Comparison of ENCODE assay signal across 8 cellular contexts in the genomic region with DNA sequence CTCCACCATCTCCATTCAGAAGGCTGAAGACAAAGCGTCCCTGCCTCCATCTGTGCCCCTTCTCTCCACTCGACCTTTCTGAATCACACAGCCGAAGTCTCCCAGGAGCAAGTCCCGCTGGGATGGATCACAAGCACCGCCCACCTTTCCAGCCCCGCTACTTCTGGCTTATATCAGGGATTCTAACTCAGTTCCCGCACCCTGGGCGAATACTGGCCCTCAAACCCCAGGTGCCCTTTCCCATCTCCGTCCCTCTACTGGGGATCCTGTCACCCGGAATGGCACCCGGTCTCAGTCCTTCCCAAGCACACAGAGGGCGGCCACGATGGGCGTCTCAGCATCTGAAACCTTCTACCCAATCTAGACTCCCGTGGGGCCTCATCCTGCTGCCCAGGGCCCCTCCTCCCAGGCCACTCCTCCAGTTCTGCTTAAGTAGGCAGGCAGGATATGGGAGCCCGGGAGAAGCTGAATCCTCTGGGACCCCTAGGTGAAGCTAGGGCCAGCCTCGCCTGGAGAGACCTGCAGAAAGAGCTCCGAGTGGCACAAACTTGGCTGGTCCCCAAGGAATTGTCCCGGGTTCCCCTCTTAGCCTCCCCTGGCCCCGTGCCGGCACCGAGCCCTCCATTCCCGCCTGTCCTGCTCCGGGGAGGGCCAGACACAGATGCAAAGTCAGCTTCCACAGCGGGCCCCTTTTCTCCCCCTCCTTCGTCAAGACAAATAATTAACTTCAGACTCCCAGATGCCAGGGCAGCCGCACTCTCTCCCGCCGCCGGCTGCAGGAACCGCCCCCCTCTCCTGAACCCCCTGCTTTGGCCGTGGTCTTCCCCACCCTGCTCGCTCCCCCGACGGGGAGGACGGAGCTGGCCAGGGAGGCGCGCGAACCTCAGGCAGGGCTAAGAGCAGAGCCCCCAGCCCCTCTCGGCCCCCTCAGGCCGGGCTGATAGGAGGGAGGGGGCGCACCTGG. TPM values are rescaled to one million over a fixed set of nuclear protein-coding genes. Genes with fewer than 3 reads are reported as not detected.
DNase-seq lines count a peak whose midpoint lies in the region; ATAC-seq, FAIRE-seq and TF ChIP-seq lines count a peak whose summit lies in the region.

No MANE protein-coding gene starts in this region.

- H3K4me1 Mint-ChIP-seq in activated naive CD8-positive, alpha-beta T cell treated with anti-CD3 and anti-CD28 coated beads for 36 hours = no peaks in the 10 kb centered on the region

- TF ChIP-seq CTCF in lower lobe of right lung (IDR thresholded peaks at IDR 0.05) = no peak

- H3K36me3 ChIP-seq in HUES6 (ENCODE audit: control insufficient read depth, insufficient read depth, low read length) (no peaks in the 10 kb centered on the region; the same call in 1 of the 2 replicates), lower lobe of right lung (no peaks in the 10 kb centered on the region)

- H3K27ac Mint-ChIP-seq in activated naive CD8-positive, alpha-beta T cell treated with anti-CD3 and anti-CD28 coated beads for 36 hours = no peak overlapping the region

- ATAC-seq in lower lobe of right lung (peak; percentile 5 to 8), GM18858 (IDR thresholded peaks at IDR 0.05; ENCODE audit: unreplicated experiment) (no peak)
- ATAC-seq in stimulated activated naive CD8-positive, alpha-beta T cell treated with anti-CD3 and anti-CD28 coated beads, Interleukin-15, Interleukin-2, amounts not matched to agents 100 U/mL and 50 U/mL, for 24 hours = no peak

- H3K9me3 ChIP-seq in HUES6 (ENCODE audit: control insufficient read depth, insufficient read depth, low read depth, low read length) (no peaks in the 10 kb centered on the region), lower lobe of right lung (no peaks in the 10 kb centered on the region)

- TF ChIP-seq POLR2A in GM12892 (IDR thresholded peaks at IDR 0.05; ENCODE audit: low read depth, low read length) = no peak

- H3K4me3 ChIP-seq in HUES6 (ENCODE audit: low read depth, low read length) (peak overlapping the region; percentile 65), lower lobe of right lung (peak overlapping the region; percentile 12)

- H3K9me3 Mint-ChIP-seq in activated naive CD8-positive, alpha-beta T cell treated with anti-CD3 and anti-CD28 coated beads for 36 hours = no peaks in the 10 kb centered on the region

- H3K4me1 ChIP-seq in HUES6 (ENCODE audit: control insufficient read depth, insufficient read depth, low read length) (peaks cover 32% of the 10 kb centered on the region), lower lobe of right lung (peaks cover 11% of the 10 kb centered on the region)

- H3K27ac ChIP-seq in HUES6 (ENCODE audit: low read depth, low read length) (peak overlapping the region; percentile 73; the same call in 1 of the 2 replicates), lower lobe of right lung (no peak overlapping the region)

- peaks cover 62% of the 10 kb centered on the region for H3K27me3 Mint-ChIP-seq in activated naive CD8-positive, alpha-beta T cell treated with anti-CD3 and anti-CD28 coated beads for 36 hours

- FAIRE-seq in GM12892 (lab: Jason Lieb, UNC) = no peak

- peak overlapping the region; percentile 58 for H3K9ac ChIP-seq in HUES6 (ENCODE audit: low read length)

- no peaks in the 10 kb centered on the region for H3K36me3 Mint-ChIP-seq in activated naive CD8-positive, alpha-beta T cell treated with anti-CD3 and anti-CD28 coated beads for 36 hours

- intact Hi-C loops in lower lobe of right lung (cut with DNase I) = no loop called here

- DNase-seq in 8988T = peak; percentile 15
- DNase-seq in ecto neural progenitor cell (ENCODE audit: low spot score) = peak; percentile 74
- no peak for DNase-seq in lower lobe of right lung
- DNase-seq in stimulated activated naive CD8-positive, alpha-beta T cell treated with anti-CD3 and anti-CD28 coated beads, Interleukin-15, Interleukin-2, amounts not matched to agents 100 U/mL and 50 U/mL, for 24 hours = no peak
- no peak for DNase-seq in GM12892 (ENCODE audit: insufficient read length)
- no peak for DNase-seq in activated naive CD8-positive, alpha-beta T cell treated with anti-CD3 and anti-CD28 coated beads for 36 hours

- no peak overlapping the region for H3K4me3 Mint-ChIP-seq in activated naive CD8-positive, alpha-beta T cell treated with anti-CD3 and anti-CD28 coated beads for 36 hours

- H3K27me3 ChIP-seq in HUES6 (ENCODE audit: control insufficient read depth, insufficient read depth, low read length) = peaks cover 26% of the 10 kb centered on the region; the same call in 1 of the 2 replicates
- H3K27me3 ChIP-seq in lower lobe of right lung (ENCODE audit: low read depth) = peaks cover 66% of the 10 kb centered on the region

RNA-seq across cellular contexts. Expression of gene KCP, which starts 0.6 kb away (rescaled TPM):
- total RNA-seq in lower lobe of right lung = 1.3 TPM
- 3.1 TPM for polyA plus RNA-seq in GM12892 (2012; ENCODE audit: missing spikeins)
- total RNA-seq in activated naive CD8-positive, alpha-beta T cell treated with anti-CD3 and anti-CD28 coated beads for 36 hours = under 1 TPM; 0.10 to 0.14 TPM

RNA-seq across cellular contexts. Expression of gene IRF5, which starts 27.8 kb away (rescaled TPM):
- 46.0 TPM for total RNA-seq in lower lobe of right lung
- 52.9 TPM for polyA plus RNA-seq in GM12892 (2012; ENCODE audit: missing spikeins)
- 1 to 10 TPM; 3.8 to 4.0 TPM for total RNA-seq in activated naive CD8-positive, alpha-beta T cell treated with anti-CD3 and anti-CD28 coated beads for 36 hours

RNA-seq across cellular contexts. Expression of gene ATP6V1F, which starts 47.2 kb away (rescaled TPM):
- 208 TPM for total RNA-seq in lower lobe of right lung
- 260 TPM for polyA plus RNA-seq in GM12892 (2012; ENCODE audit: missing spikeins)
- total RNA-seq in activated naive CD8-positive, alpha-beta T cell treated with anti-CD3 and anti-CD28 coated beads for 36 hours = 100 to 1,000 TPM; 125 to 127 TPM

Comparison
In these comparisons a context has a peak if more than half of its experiments do, and no peak if none do; other contexts are left out.
1. DNase-seq: peak in 8988T (single experiment) and ecto neural progenitor cell (single experiment); none in lower lobe of right lung (single experiment), stimulated activated naive CD8-positive, alpha-beta T cell treated with anti-CD3 and anti-CD28 coated beads, Interleukin-15, Interleukin-2, amounts not matched to agents 100 U/mL and 50 U/mL, for 24 hours (single experiment), GM12892 (single experiment) and activated naive CD8-positive, alpha-beta T cell treated with anti-CD3 and anti-CD28 coated beads for 36 hours (single experiment).
2. ATAC-seq: peak in lower lobe of right lung (2 of 2); none in stimulated activated naive CD8-positive, alpha-beta T cell treated with anti-CD3 and anti-CD28 coated beads, Interleukin-15, Interleukin-2, amounts not matched to agents 100 U/mL and 50 U/mL, for 24 hours (single experiment) and GM18858 (single experiment).